In the genomic region with DNA sequence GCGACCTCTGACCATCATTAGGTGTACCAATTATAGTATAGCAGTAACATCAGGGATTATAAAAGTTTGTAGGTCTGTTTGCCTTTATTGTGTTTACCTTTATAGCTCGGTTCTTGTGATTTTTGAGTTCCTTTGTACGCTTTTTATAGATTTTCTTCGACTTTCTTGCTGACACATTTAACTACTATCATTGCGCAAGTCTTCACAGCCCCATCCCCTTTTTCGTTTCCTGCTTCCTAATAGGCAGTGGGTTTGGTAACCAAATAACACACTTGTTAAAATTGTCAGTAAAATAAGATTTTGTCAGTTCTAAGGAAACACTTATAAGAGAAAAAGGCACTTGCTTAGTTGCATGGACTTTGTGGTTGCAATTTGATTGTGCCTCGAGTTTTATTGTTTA, we compare ENCODE assay signal across 26 cellular contexts.
"Had no signal": no experiment of that assay in that cellular context is flagged by ENCODE, and none has a peak within 500 bp of the region (broad histone marks: within the 10 kb centered on the region; RNA-seq: fewer than 3 reads in every experiment).

No MANE protein-coding gene starts in this region.

- H3K9ac ChIP-seq: KMS-11 had no signal

- H3K27ac ChIP-seq: KMS-11, PC-9 had no signal

- H2AFZ ChIP-seq: PC-9 had no signal

- H3K4me3 ChIP-seq: PC-9 had no signal

- DNase-seq: activated B cell treated with CpG ODN at 0.5 μM for 24 hours; activated CD4-positive, alpha-beta memory T cell treated with anti-CD3 and anti-CD28 coated beads, Interleukin-2, amount 10 ng/mL, durations not matched to agents 7 days and 5 days; activated CD4-positive, alpha-beta T cell treated with anti-CD3 and anti-CD28 coated beads for 1 hour; activated CD4-positive, alpha-beta T cell treated with anti-CD3 and anti-CD28 coated beads, Interleukin-2, amount 10 ng/mL, durations not matched to agents 24 days and 14 days; activated gamma-delta T cell treated with Interleukin-2 at 50 U/mL for 16 hours; activated naive CD4-positive, alpha-beta T cell treated with anti-CD3 and anti-CD28 coated beads, Interleukin-2, amount 10 ng/mL, durations not matched to agents 7 days and 5 days; activated naive CD8-positive, alpha-beta T cell treated with anti-CD3 and anti-CD28 coated beads for 36 hours; activated T-cell treated with anti-CD3 and anti-CD28 coated beads for 4 hours; activated T-cell treated with anti-CD3 and anti-CD28 coated beads, Interleukin-2, amount 50 U/mL, for 72 hours; cerebellar nuclear complex; NCI-H1092; NCI-H1417; NCI-H1930; NCI-H2107; NCI-H2171 treated with DMSO at 0.1 percent for 48 hours; NCI-H345; NCI-H510A; NCI-H526 treated with DMSO at 0.1 percent for 48 hours; NCI-H82; PC-9; SHP77 treated with DMSO at 0.1 percent for 48 hours; T-helper 17 cell; T-helper 9 cell had no signal

- FAIRE-seq: colon, TTC549 had no signal

- H3K4me2 ChIP-seq: KMS-11, PC-9 had no signal
